8 cellular contexts compared by ENCODE assay signal in the genomic region with DNA sequence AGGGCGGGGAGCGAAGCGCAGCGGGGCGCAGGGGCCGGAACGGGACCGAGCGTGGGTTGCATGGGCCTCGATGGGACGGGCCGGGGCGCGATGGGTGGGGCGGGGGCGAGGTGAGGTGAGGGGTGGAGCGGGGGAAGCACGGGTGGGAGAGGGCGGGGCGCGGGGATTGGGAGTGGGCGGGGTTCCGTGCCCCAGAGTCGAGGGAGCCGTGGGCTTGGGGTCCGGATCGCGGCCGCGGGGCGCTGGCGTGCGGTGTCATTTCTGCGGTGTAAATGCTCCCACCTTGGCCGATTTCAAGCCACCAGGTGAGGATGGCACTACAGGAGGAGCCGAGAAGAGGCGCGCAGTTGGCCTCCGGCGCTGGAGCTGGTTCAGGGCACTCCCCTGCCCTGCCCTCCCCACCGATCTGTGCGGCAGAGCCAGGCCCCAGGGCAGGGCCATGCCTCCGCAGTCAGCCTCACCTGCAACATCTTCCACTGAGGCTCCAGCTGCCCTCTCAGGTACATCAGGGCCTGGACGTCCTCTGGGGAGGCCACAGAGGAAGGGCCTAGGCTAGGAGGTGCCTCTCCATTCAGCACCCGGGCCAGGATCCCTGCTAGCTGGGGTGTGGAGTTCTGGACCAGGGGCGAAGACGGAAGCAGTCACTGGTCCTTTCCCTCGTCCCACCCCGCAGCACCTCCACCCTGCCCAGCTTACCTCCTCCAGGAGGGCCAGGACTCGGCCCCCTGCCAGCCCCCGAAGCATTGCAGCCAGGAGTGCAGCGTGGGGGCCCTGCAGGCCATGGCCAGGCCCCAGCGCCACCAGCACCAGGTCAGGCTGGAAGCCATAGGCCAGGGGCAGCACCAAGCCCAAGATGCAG. TPM values are rescaled to one million over a fixed set of nuclear protein-coding genes. Genes with fewer than 3 reads are reported as not detected.
DNase-seq lines count a peak whose midpoint lies in the region; ATAC-seq and TF ChIP-seq lines count a peak whose summit lies in the region.

No MANE protein-coding gene starts in this region.

- DNase-seq in AG09309 (ENCODE audit: low read depth) (no peak), immature natural killer cell (no peak), substantia nigra (lab: John Stamatoyannopoulos, UW) (no peak), medulla oblongata (ENCODE audit: extremely low spot score) (no peak), superior temporal gyrus (ENCODE audit: extremely low spot score) (no peak)

- H3K4me1 Mint-ChIP-seq in immature natural killer cell = peaks cover 38 to 59% of the 10 kb centered on the region in 2 donors

- H3K27ac Mint-ChIP-seq in immature natural killer cell = peak overlapping the region; percentile 95 to 99 (median 98)

- H3K27ac ChIP-seq in angular gyrus (ENCODE audit: low read depth, low read length) = peak overlapping the region; percentile 82
- H3K27ac ChIP-seq in substantia nigra (ENCODE audit: low read depth, low read length, poor library complexity, severe bottlenecking) = peak overlapping the region; percentile 89

- no peaks in the 10 kb centered on the region for H3K9me3 Mint-ChIP-seq in immature natural killer cell

- no peak for TF ChIP-seq CTCF in AG09309 (IDR thresholded peaks at IDR 0.05; ENCODE audit: control insufficient read depth, insufficient read depth, low read depth, low read length, missing control alignments)

- peak overlapping the region; percentile 94 to 100 (median 97) for H3K4me3 Mint-ChIP-seq in immature natural killer cell

- ATAC-seq in HG03432 (IDR thresholded peaks at IDR 0.05; ENCODE audit: unreplicated experiment) (peak; percentile 4), GM21360 (IDR thresholded peaks at IDR 0.05; ENCODE audit: unreplicated experiment) (no peak)

- H3K27me3 Mint-ChIP-seq in immature natural killer cell (ENCODE audit: low read depth in 3 of 3) = peaks cover 5 to 9% (median 9%) of the 10 kb centered on the region in 3 donors

- H3K36me3 Mint-ChIP-seq in immature natural killer cell = peaks cover 0 to 3% (median 3%) of the 10 kb centered on the region in 3 donors

- peak overlapping the region; percentile 80 for H3K4me3 ChIP-seq in AG09309 (ENCODE audit: control insufficient read depth, low read depth, low read length)

RNA-seq across cellular contexts. Expression of gene TUBGCP6, which starts 0.6 kb away (rescaled TPM):
- polyA plus RNA-seq in immature natural killer cell = 10 to 100 TPM in 2 of 3 donors, 1 to 10 TPM in 1; 5.2 to 18.0 (median 12.4) TPM

RNA-seq across cellular contexts. Expression of gene HDAC10, which starts 5.6 kb away (rescaled TPM):
- polyA plus RNA-seq in immature natural killer cell = 10 to 100 TPM in 2 of 3 donors, 1 to 10 TPM in 1; 10.0 to 13.4 (median 11.2) TPM

RNA-seq across cellular contexts. Expression of gene MAPK12, which starts 16.0 kb away (rescaled TPM):
- polyA plus RNA-seq in immature natural killer cell = under 1 TPM in 2 of 3 donors, not detected in 1; 0.13 to 0.31 TPM

RNA-seq across cellular contexts. Expression of gene MAPK11, which starts 24.7 kb away (rescaled TPM):
- polyA plus RNA-seq in immature natural killer cell = under 1 TPM in 2 of 3 donors, not detected in 1; 0.12 to 0.22 TPM

RNA-seq across cellular contexts. Expression of gene SELENOO, which starts 44.6 kb away (rescaled TPM):
- 1 to 10 TPM; 2.6 to 5.7 (median 3.6) TPM for polyA plus RNA-seq in immature natural killer cell
